8 cellular contexts compared by ENCODE assay signal in the genomic region with DNA sequence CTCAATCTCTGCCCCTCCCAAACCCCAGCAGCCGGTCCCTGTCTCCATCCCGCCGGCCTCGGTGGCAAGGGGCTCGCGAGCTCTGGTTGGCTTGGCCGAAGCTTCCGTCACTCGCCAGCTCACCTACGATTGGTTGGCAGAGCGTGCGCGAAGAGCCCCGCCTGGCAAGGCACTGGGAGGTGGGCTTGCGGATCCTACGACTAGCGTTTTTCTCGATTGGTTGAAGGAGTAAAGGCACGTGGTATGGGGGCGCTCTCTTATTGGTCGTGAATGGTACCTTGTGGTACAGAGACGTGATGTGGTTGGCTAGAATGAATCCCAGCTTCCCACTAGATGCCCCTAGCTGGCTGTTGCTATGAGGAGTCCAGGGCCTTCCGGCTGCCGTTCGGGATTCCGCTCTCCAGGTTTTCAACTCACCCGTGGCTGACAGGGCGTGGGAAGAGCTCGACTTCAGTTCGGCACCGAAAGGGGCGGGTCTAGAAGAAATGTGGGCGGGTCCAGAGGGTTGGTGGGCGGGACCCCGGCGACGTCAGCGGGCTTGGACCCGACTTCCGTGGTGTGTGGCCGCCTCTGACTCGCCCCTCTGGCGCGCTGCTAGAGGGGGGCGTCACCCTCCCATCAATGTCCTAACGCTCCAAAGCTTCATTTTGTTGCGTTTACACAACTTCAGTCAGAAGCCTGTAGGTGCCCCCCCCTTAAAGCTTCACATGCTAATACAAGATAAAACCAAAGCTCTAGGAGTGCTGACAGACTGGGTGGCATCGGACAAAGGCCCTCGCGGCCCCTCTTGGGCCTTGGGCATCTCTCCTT. TPM values are rescaled to one million over a fixed set of nuclear protein-coding genes. Genes with fewer than 3 reads are reported as not detected.
DNase-seq lines count a peak whose midpoint lies in the region; ATAC-seq and TF ChIP-seq lines count a peak whose summit lies in the region.

No MANE protein-coding gene starts in this region.

- peak overlapping the region; percentile 99 for H3K27ac Mint-ChIP-seq in T-helper 2 cell treated with Interferon-gamma antibody and Interleukin-4, amounts not matched to agents 5 μg/mL and 100 μg/mL, for 36 hours

- no peaks in the 10 kb centered on the region for H3K9me3 Mint-ChIP-seq in T-helper 2 cell treated with Interferon-gamma antibody and Interleukin-4, amounts not matched to agents 5 μg/mL and 100 μg/mL, for 36 hours

- no peaks in the 10 kb centered on the region for H3K27me3 ChIP-seq in ascending aorta
- no peaks in the 10 kb centered on the region for H3K27me3 ChIP-seq in right atrium auricular region
- no peaks in the 10 kb centered on the region for H3K27me3 ChIP-seq in prostate gland (replicated peaks; ENCODE audit: insufficient read depth)

- H3K4me1 ChIP-seq in ascending aorta: peaks cover 0 to 15% of the 10 kb centered on the region in 2 donors
- peaks cover 0 to 17% of the 10 kb centered on the region in 2 donors for H3K4me1 ChIP-seq in right atrium auricular region
- H3K4me1 ChIP-seq in prostate gland (replicated peaks): no peaks in the 10 kb centered on the region
- no peaks in the 10 kb centered on the region for H3K4me1 ChIP-seq in urinary bladder (ENCODE audit: insufficient read depth)

- TF ChIP-seq CTCF in ascending aorta (IDR thresholded peaks at IDR 0.05) (no peak), right atrium auricular region (IDR thresholded peaks at IDR 0.05) (no peak), prostate gland (IDR thresholded peaks at IDR 0.05) (peak in 1 of 4 experiments; percentile 8)

- TF ChIP-seq POLR2A in prostate gland (IDR thresholded peaks at IDR 0.05): peak; percentile 55

- H3K4me3 ChIP-seq in ascending aorta (peak overlapping the region; percentile 87 to 97), right atrium auricular region (peak overlapping the region; percentile 67 to 97), prostate gland (peak overlapping the region; percentile 77 to 80), urinary bladder (ENCODE audit: low read depth, low read length) (peak overlapping the region; percentile 99)

- peak overlapping the region; percentile 92 for H3K4me3 Mint-ChIP-seq in T-helper 2 cell treated with Interferon-gamma antibody and Interleukin-4, amounts not matched to agents 5 μg/mL and 100 μg/mL, for 36 hours

- ATAC-seq in GM18502 (IDR thresholded peaks at IDR 0.05; ENCODE audit: poor library complexity, unreplicated experiment) (peak; percentile 80), HG02970 (IDR thresholded peaks at IDR 0.05; ENCODE audit: low FRiP score, unreplicated experiment) (peak; percentile 84)

- H3K36me3 Mint-ChIP-seq in T-helper 2 cell treated with Interferon-gamma antibody and Interleukin-4, amounts not matched to agents 5 μg/mL and 100 μg/mL, for 36 hours (ENCODE audit: low read depth): peaks cover 2% of the 10 kb centered on the region

- peak overlapping the region; percentile 100 for H3K27ac ChIP-seq in ascending aorta
- peak overlapping the region; percentile 96 to 100 for H3K27ac ChIP-seq in right atrium auricular region
- H3K27ac ChIP-seq in prostate gland: peak overlapping the region; percentile 100
- H3K27ac ChIP-seq in urinary bladder (ENCODE audit: low read depth): peak overlapping the region; percentile 92

- no peaks in the 10 kb centered on the region for H3K9me3 ChIP-seq in ascending aorta
- H3K9me3 ChIP-seq in right atrium auricular region: no peaks in the 10 kb centered on the region
- H3K9me3 ChIP-seq in prostate gland: no peaks in the 10 kb centered on the region

- H3K27me3 Mint-ChIP-seq in T-helper 2 cell treated with Interferon-gamma antibody and Interleukin-4, amounts not matched to agents 5 μg/mL and 100 μg/mL, for 36 hours (ENCODE audit: low read depth): peaks cover 13% of the 10 kb centered on the region

- DNase-seq in NCI-H187 treated with DMSO at 0.1 percent for 48 hours (lab: John Stamatoyannopoulos, UW) (peak; percentile 81), ascending aorta (ENCODE audit: low spot score in 2 of 2) (peak; percentile 99), right atrium auricular region (ENCODE audit: low spot score) (peak; percentile 100), prostate gland (ENCODE audit: low spot score) (peak; percentile 99)
- peak; percentile 99 for DNase-seq in T-helper 2 cell treated with Interferon-gamma antibody and Interleukin-4, amounts not matched to agents 5 μg/mL and 100 μg/mL, for 36 hours (ENCODE audit: low spot score)

- WGBS in prostate gland: 0% methylated on average over 50 of the region's 50 CpGs
- WGBS in urinary bladder: under 1% methylated on average over 50 of the region's 50 CpGs

- peaks cover 30% of the 10 kb centered on the region for H3K4me1 Mint-ChIP-seq in T-helper 2 cell treated with Interferon-gamma antibody and Interleukin-4, amounts not matched to agents 5 μg/mL and 100 μg/mL, for 36 hours (ENCODE audit: low read depth)

- no peaks in the 10 kb centered on the region for H3K36me3 ChIP-seq in ascending aorta
- no peaks in the 10 kb centered on the region for H3K36me3 ChIP-seq in right atrium auricular region
- H3K36me3 ChIP-seq in prostate gland: no peaks in the 10 kb centered on the region
- no peaks in the 10 kb centered on the region for H3K36me3 ChIP-seq in urinary bladder (ENCODE audit: insufficient read depth)

- intact Hi-C loops in ascending aorta (cut with DNase I) (loop anchor here (2.0 to 10.0 kb wide), 10 partner anchors 178 to 1769 kb away; a partner anchor contains a TSS), prostate gland (cut with DNase I) (loop anchor here (5.0 kb wide), 3 partner anchors 66 to 321 kb away; a partner anchor contains a TSS)

RNA-seq across cellular contexts. Expression of a gene that starts 0.8 kb away (rescaled TPM):
- total RNA-seq in ascending aorta (37.1 TPM), right atrium auricular region (10 to 100 TPM; 13.3 to 13.6 TPM), prostate gland (10 to 100 TPM in 1 of 2 donors, 1 to 10 TPM in 1; 7.5 to 11.6 TPM), urinary bladder (74.6 TPM)
- polyA plus RNA-seq in urinary bladder: 11.7 TPM

Comparison
In these comparisons a context has a peak if more than half of its experiments do, and no peak if none do; other contexts are left out.
1. Peak in every context shown above with its lines: DNase-seq, ATAC-seq, H3K4me3 ChIP-seq and H3K27ac ChIP-seq.